8 cellular contexts compared by ENCODE assay signal in genomic region chr17:1997587-1998425, GRCh38. TPM values are rescaled to one million over a fixed set of nuclear protein-coding genes. Genes with fewer than 3 reads are reported as not detected.
DNase-seq lines count a peak whose midpoint lies in the region; ATAC-seq, FAIRE-seq and TF ChIP-seq lines count a peak whose summit lies in the region.

No MANE protein-coding gene starts in this region.

- TF ChIP-seq POLR2A in spleen (IDR thresholded peaks at IDR 0.05): no peak

- intact Hi-C loops in spleen (cut with DNase I; ENCODE audit: low total_unique reads): no loop called here
- intact Hi-C loops in posterior cingulate gyrus (cut with DNase I): no loop called here

- TF ChIP-seq CTCF in HEK293 (tag by site-specific recombination; IDR thresholded peaks at IDR 0.05) (no peak), spleen (IDR thresholded peaks at IDR 0.05 in 8 of 11, conservative IDR thresholded peaks at IDR 0.05 in 3 of 11) (no peak)

- peak; percentile 67 for DNase-seq in iPS-NIHi11 (ENCODE audit: low spot score)
- no peak for DNase-seq in spleen
- no peak for DNase-seq in RCC 7860 (ENCODE audit: low spot score)
- no peak for DNase-seq in NCI-H446 (lab: John Stamatoyannopoulos, UW)
- DNase-seq in posterior cingulate gyrus: no peak

- H3K36me3 ChIP-seq in HEK293 (ENCODE audit: control insufficient read depth in 2 of 2, insufficient read depth in 1 of 2, low read length in 2 of 2) (no peaks in the 10 kb centered on the region), spleen (no peaks in the 10 kb centered on the region)

- H3K4me3 ChIP-seq in HEK293 (ENCODE audit: low read depth, low read length) (peak overlapping the region; percentile 11; the same call in 1 of the 2 replicates), spleen (peak overlapping the region; percentile 25 to 65 (median 30))

- no peak for FAIRE-seq in RCC 7860 (lab: Jason Lieb, UNC)

- WGBS in spleen, 5 donors: 20 to 69% (median 22%) methylated on average over 17 to 65 of the region's 65 CpGs

- H3K27ac ChIP-seq in HEK293 (ENCODE audit: extremely low read depth, low read depth, low read length): peak overlapping the region; percentile 30; the same call in 1 of the 2 replicates
- peak overlapping the region; percentile 37 for H3K27ac ChIP-seq in angular gyrus (ENCODE audit: low read depth, low read length)
- peak overlapping the region in 2 of 8 donors; percentile 7 for H3K27ac ChIP-seq in spleen

- POLR2A ChIA-PET in HEK293 (lab: Yijun Ruan, JAX): interaction anchor here (0.7 to 1.1 kb wide), 2 partner anchors 13 to 17 kb away, joined by 3 to 4 read pairs; no protein-coding TSS in a partner anchor

- no peak for ATAC-seq in HG03039 (IDR thresholded peaks at IDR 0.05; ENCODE audit: unreplicated experiment)

- peaks cover 0 to 53% (median 24%) of the 10 kb centered on the region in 7 donors for H3K27me3 ChIP-seq in spleen (replicated peaks in 1 of 7)

- CTCF ChIA-PET in HEK293 (lab: Yijun Ruan, JAX): interaction anchor here (0.5 kb wide), 1 partner anchor 274 kb away, joined by 3 read pairs; no protein-coding TSS in a partner anchor

- H3K4me1 ChIP-seq in HEK293 (ENCODE audit: control insufficient read depth, insufficient read depth, low read length) (peaks cover 15% of the 10 kb centered on the region), spleen (peaks cover 16 to 51% (median 33%) of the 10 kb centered on the region in 6 donors)

- H3K9me3 ChIP-seq in HEK293 (ENCODE audit: control insufficient read depth, insufficient read depth, low read depth, low read length): no peaks in the 10 kb centered on the region
- no peaks in the 10 kb centered on the region for H3K9me3 ChIP-seq in spleen

TF ChIP-seq in HEK293, 187 proteins besides CTCF, POLR2A, EP300 and RAD21:
- TF ChIP-seq KLF17 (tag by site-specific recombination; IDR thresholded peaks at IDR 0.05) (0 out of 2 replicates have a peak, but pooled peaks have one; percentile 6), HIC1 (tag by site-specific recombination; IDR thresholded peaks at IDR 0.05) (peak; percentile 33; the same call in 1 of the 2 replicates), TRIM28 (IDR thresholded peaks at IDR 0.05; ENCODE audit: borderline replicate concordance, low read length) (no peak; the same call in 1 of the 2 replicates), ZNF184 (tag by site-specific recombination; IDR thresholded peaks at IDR 0.05) (no peak), ZFP3 (tag by site-specific recombination; IDR thresholded peaks at IDR 0.05; ENCODE audit: low read depth) (no peak), ZNF23 (tag by site-specific recombination; IDR thresholded peaks at IDR 0.05; ENCODE audit: borderline replicate concordance) (no peak), ZNF157 (tag by site-specific recombination; IDR thresholded peaks at IDR 0.05) (no peak), SP2 (tag by site-specific recombination; IDR thresholded peaks at IDR 0.05) (no peak), ZNF701 (tag by site-specific recombination; IDR thresholded peaks at IDR 0.05) (no peak), ZNF549 (tag by site-specific recombination; IDR thresholded peaks at IDR 0.05) (no peak), ZNF692 (tag by site-specific recombination; IDR thresholded peaks at IDR 0.05) (no peak), ZNF341 (tag by site-specific recombination; IDR thresholded peaks at IDR 0.05; ENCODE audit: low read depth) (no peak), ZFHX2 (tag by site-specific recombination; conservative IDR thresholded peaks at IDR 0.05) (peak; percentile 32), ZNF202 (tag by site-specific recombination; IDR thresholded peaks at IDR 0.05; ENCODE audit: borderline replicate concordance) (no peak), ZNF10 (tag by site-specific recombination; IDR thresholded peaks at IDR 0.05) (no peak), GLI4 (tag by site-specific recombination; IDR thresholded peaks at IDR 0.05) (no peak), ZNF239 (tag by site-specific recombination; IDR thresholded peaks at IDR 0.05) (no peak), EGR2 (tag by site-specific recombination; IDR thresholded peaks at IDR 0.05; ENCODE audit: low read depth) (peak; percentile 25; the same call in 1 of the 2 replicates), ZNF501 (tag by site-specific recombination; IDR thresholded peaks at IDR 0.05) (no peak), ZNF626 (tag by site-specific recombination; IDR thresholded peaks at IDR 0.05) (no peak), MZF1 (tag by site-specific recombination; IDR thresholded peaks at IDR 0.05; ENCODE audit: borderline replicate concordance) (no peak), HOXA7 (CRISPR knock-in tag; IDR thresholded peaks at IDR 0.05; ENCODE audit: borderline replicate concordance) (no peak), ZNF16 (tag by site-specific recombination; IDR thresholded peaks at IDR 0.05; ENCODE audit: low read depth) (no peak)

RNA-seq across cellular contexts. Expression of gene RTN4RL1, which starts 27.3 kb away (rescaled TPM):
- 1 to 10 TPM in 5 of 7 donors, under 1 TPM in 2; 0.67 to 4.5 (median 2.1) TPM for total RNA-seq in spleen
- polyA plus RNA-seq in spleen: under 1 TPM; 0.09 to 0.67 (median 0.26) TPM

RNA-seq across cellular contexts. Expression of gene DPH1, which starts 32.1 kb away (rescaled TPM):
- 10 to 100 TPM; 38.3 to 58.5 (median 43.5) TPM for total RNA-seq in spleen
- polyA plus RNA-seq in spleen: 10 to 100 TPM; 20.6 to 37.9 (median 20.9) TPM

RNA-seq across cellular contexts. Expression of gene OVCA2, which starts 44.0 kb away (rescaled TPM):
- 10 to 100 TPM; 20.9 to 51.3 (median 28.9) TPM for total RNA-seq in spleen
- polyA plus RNA-seq in spleen: 10 to 100 TPM; 52.9 to 68.8 (median 66.4) TPM

RNA-seq across cellular contexts. Expression of gene HIC1, which starts 57.1 kb away (rescaled TPM):
- 10 to 100 TPM in 6 of 7 donors, 1 to 10 TPM in 1; 7.0 to 59.6 (median 23.3) TPM for total RNA-seq in spleen
- polyA plus RNA-seq in spleen: 1 to 10 TPM; 1.3 to 4.7 (median 2.6) TPM
